ENCODE assay signal across 14 cellular contexts in genomic region chr11:88398372-88399140, GRCh38.
DNase-seq lines count a peak whose midpoint lies in the region; FAIRE-seq and TF ChIP-seq lines count a peak whose summit lies in the region.
"Had no signal": no experiment of that assay in that cellular context is flagged by ENCODE, and none has a peak within 500 bp of the region (broad histone marks: within the 10 kb centered on the region; RNA-seq: fewer than 3 reads in every experiment).

No MANE protein-coding gene starts in this region.

- H3K36me3 Mint-ChIP-seq in glutamatergic neuron (ENCODE audit: unreplicated experiment): no peaks in the 10 kb centered on the region

- no peaks in the 10 kb centered on the region for H3K9me3 ChIP-seq in mammary epithelial cell (replicated peaks; ENCODE audit: insufficient read depth, low read length)
- H3K9me3 ChIP-seq: lower lobe of right lung, right atrium auricular region had no signal

- no peak overlapping the region for H3K27ac Mint-ChIP-seq in glutamatergic neuron (ENCODE audit: unreplicated experiment)

- no peaks in the 10 kb centered on the region for H3K4me1 Mint-ChIP-seq in glutamatergic neuron (ENCODE audit: low read depth, unreplicated experiment)

- no peak overlapping the region for H3K4me3 ChIP-seq in mammary epithelial cell (replicated peaks in 1 of 3; ENCODE audit: insufficient read depth in 1 of 3, low read depth in 2 of 3, low read length in 3 of 3)
- H3K4me3 ChIP-seq: lower lobe of right lung, right atrium auricular region had no signal

- no peaks in the 10 kb centered on the region for H3K27me3 ChIP-seq in mammary epithelial cell (ENCODE audit: insufficient read depth, low read length)
- H3K27me3 ChIP-seq: right atrium auricular region had no signal

- peak; percentile 4 for FAIRE-seq in HTR-8/SVneo (lab: Jason Lieb, UNC)

- H3K9me3 Mint-ChIP-seq in glutamatergic neuron (ENCODE audit: unreplicated experiment): peaks cover 1% of the 10 kb centered on the region

- no peaks in the 10 kb centered on the region for H3K36me3 ChIP-seq in mammary epithelial cell (ENCODE audit: insufficient read depth, low read length)
- H3K36me3 ChIP-seq: lower lobe of right lung, right atrium auricular region had no signal

- dilution Hi-C loops in mammary epithelial cell (cut with HindIII; ENCODE audit: low sequenced_read_pairs): no loop called here

- no peak for TF ChIP-seq CTCF in mammary epithelial cell (conservative IDR thresholded peaks at IDR 0.05 in 1 of 2, IDR thresholded peaks at IDR 0.05 in 1 of 2; ENCODE audit: extremely low read depth in 1 of 2, insufficient read depth in 1 of 2, low read depth in 1 of 2, low read length in 2 of 2)
- TF ChIP-seq CTCF in GM10248 (IDR thresholded peaks at IDR 0.05; ENCODE audit: control extremely low read depth, extremely low read depth, low read depth, missing control alignments): no peak
- TF ChIP-seq CTCF in glutamatergic neuron (IDR thresholded peaks at IDR 0.05; ENCODE audit: partially characterized antibody, unreplicated experiment): no peak

- DNase-seq in EL (peak; percentile 82), HTR-8/SVneo (ENCODE audit: insufficient read length, low spot score) (peak; percentile 39), mammary epithelial cell (peak; percentile 94), myocyte (ENCODE audit: low read depth) (peak; percentile 54), nucleus accumbens (lab: John Stamatoyannopoulos, UW) (no peak), GM10248 (ENCODE audit: extremely low spot score) (no peak), glutamatergic neuron (no peak)
- DNase-seq in stimulated activated CD4-positive, alpha-beta T cell treated with anti-CD3 and anti-CD28 coated beads, Interleukin-4, amount 100 ng/mL, for 24 hours: no peak
- DNase-seq: DMS153; lower lobe of right lung; NCI-H510A treated with DMSO at 0.1 percent for 48 hours; stimulated activated CD8-positive, alpha-beta memory T cell treated with anti-CD3 and anti-CD28 coated beads, Interleukin-4, amount 100 ng/mL, for 48 hours; T-helper 9 cell had no signal

- H3K79me2 ChIP-seq in mammary epithelial cell (ENCODE audit: insufficient read depth, low read length): no peaks in the 10 kb centered on the region

- H3K4me3 Mint-ChIP-seq in glutamatergic neuron (ENCODE audit: unreplicated experiment): no peak overlapping the region

- 19% methylated on average over 3 of the region's 3 CpGs for WGBS in mammary epithelial cell (ENCODE audit: low coverage, missing lambda C conversion rate)

- intact Hi-C loops in mammary epithelial cell (cut with micrococcal nuclease): no loop called here

- H2AFZ ChIP-seq in mammary epithelial cell (ENCODE audit: low read depth, low read length): no peak overlapping the region

- no peaks in the 10 kb centered on the region for H4K20me1 ChIP-seq in mammary epithelial cell (ENCODE audit: insufficient read depth, low read length)

- H3K27me3 Mint-ChIP-seq in glutamatergic neuron (ENCODE audit: unreplicated experiment): no peaks in the 10 kb centered on the region

- POLR2A ChIA-PET in GM10248 (lab: Yijun Ruan, JAX): no interaction called here

- in situ Hi-C loops in mammary epithelial cell (cut with MboI; ENCODE audit: low sequenced_read_pairs in 2 of 2): no loop called here

- H3K9ac ChIP-seq in mammary epithelial cell (ENCODE audit: insufficient read depth, low read length): peak overlapping the region; percentile 24

- peak overlapping the region; percentile 82 for H3K27ac ChIP-seq in mammary epithelial cell (ENCODE audit: insufficient read depth, low read depth, low read length)
- H3K27ac ChIP-seq: lower lobe of right lung, right atrium auricular region had no signal

- BruUV-seq in mammary epithelial cell (replicated peaks; lab: Mats Ljungman, UMichigan): no TSS peak

- peaks cover 18% of the 10 kb centered on the region for H3K4me1 ChIP-seq in mammary epithelial cell (ENCODE audit: insufficient read depth, low read length)
- H3K4me1 ChIP-seq: right atrium auricular region had no signal

- H3K4me2 ChIP-seq in mammary epithelial cell (ENCODE audit: insufficient read depth, low read depth, low read length): peak overlapping the region; percentile 39

- CTCF ChIA-PET in mammary epithelial cell (lab: Charles Lee; ENCODE audit: low non-redundant PET) (no interaction called here), GM10248 (lab: Yijun Ruan, JAX) (no interaction called here)

Comparison
In these comparisons a context has a peak if more than half of its experiments do, and no peak if none do; other contexts are left out.
1. DNase-seq: peak in EL (single experiment), HTR-8/SVneo (single experiment), mammary epithelial cell (single experiment) and myocyte (single experiment); none in stimulated activated CD4-positive, alpha-beta T cell treated with anti-CD3 and anti-CD28 coated beads, Interleukin-4, amount 100 ng/mL, for 24 hours (single experiment), nucleus accumbens (0 of 56), GM10248 (single experiment) and glutamatergic neuron (single experiment).